In the genomic region with DNA sequence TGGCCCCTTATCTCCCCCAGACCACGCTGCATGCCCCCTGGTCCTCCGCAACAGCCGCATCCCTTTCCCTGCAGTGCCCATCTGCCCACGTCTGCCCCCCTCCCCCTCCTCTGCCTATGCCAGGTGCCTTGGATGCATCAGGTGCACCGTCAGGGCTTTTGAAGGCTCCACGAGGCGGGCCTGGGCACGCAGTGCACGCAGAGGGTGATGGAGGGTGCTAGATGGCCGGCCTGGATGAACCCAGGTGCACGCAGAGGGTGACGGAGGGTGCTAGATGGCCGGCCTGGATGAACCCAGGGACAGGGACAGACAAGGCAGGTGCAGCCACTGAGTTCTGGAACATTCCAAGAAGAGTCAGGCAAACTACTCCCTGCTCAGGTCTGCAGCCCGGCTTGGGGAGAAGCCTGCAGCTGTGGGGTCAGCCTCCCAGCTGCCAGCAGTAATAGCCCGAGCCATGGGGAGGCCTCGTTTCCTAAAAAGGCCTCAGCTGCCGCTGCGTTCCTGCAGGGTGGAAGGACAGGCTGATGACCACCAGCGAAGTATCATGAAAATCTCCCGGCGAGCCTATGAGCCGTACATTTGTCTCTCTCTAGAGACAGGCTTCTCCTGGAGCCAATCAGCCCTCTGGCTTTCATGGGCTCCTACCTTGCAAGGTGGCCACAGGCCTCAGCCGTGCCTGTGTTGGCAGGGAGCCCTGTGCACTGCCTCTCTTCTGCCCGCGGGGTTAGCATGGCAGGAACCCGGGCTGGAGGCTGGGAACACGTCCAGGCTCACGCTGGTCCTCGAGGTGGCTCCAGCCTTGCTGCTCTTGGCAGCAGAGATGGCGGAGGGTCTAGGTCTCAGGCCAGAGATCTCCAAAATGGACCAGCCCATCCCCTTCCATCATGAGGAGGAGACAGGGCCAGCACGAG, we compare ENCODE assay signal across 16 cellular contexts. TPM values are rescaled to one million over a fixed set of nuclear protein-coding genes. Genes with fewer than 3 reads are reported as not detected.
DNase-seq lines count a peak whose midpoint lies in the region; ATAC-seq, FAIRE-seq and TF ChIP-seq lines count a peak whose summit lies in the region.
"Had no signal": no experiment of that assay in that cellular context is flagged by ENCODE, and none has a peak within 500 bp of the region (broad histone marks: within the 10 kb centered on the region; RNA-seq: fewer than 3 reads in every experiment).

No MANE protein-coding gene starts in this region.

- no peak overlapping the region for H2AK5ac ChIP-seq in H1 (ENCODE audit: low read depth, low read length)

- H3K18ac ChIP-seq in H1 (ENCODE audit: extremely low read depth, low read length), result peak overlapping the region; percentile 20; the same call in 1 of the 2 replicates

- H3F3A ChIP-seq in Loucy (ENCODE audit: low read depth), result peaks cover 8% of the 10 kb centered on the region; the same call in 1 of the 2 replicates

- TF ChIP-seq RAD21 in H1 (IDR thresholded peaks at IDR 0.05 in 1 of 2, conservative IDR thresholded peaks at IDR 0.05 in 1 of 2; ENCODE audit: low read depth in 2 of 2, low read length in 2 of 2), result no peak; a peak in 1 of 4 replicates

- peak overlapping the region; percentile 12 for H3K9ac ChIP-seq in Loucy (ENCODE audit: low read depth, low read length, poor library complexity, severe bottlenecking)
- H3K9ac ChIP-seq in H1 (replicated peaks in 1 of 4; ENCODE audit: extremely low read depth in 1 of 4, low read depth in 3 of 4, low read length in 3 of 4), result no peak overlapping the region

- H3K36me3 ChIP-seq in Loucy (ENCODE audit: insufficient read depth, low read length) (no peaks in the 10 kb centered on the region), H1 (ENCODE audit: control insufficient read depth in 2 of 4, insufficient read depth in 4 of 4, low read length in 3 of 4) (no peaks in the 10 kb centered on the region)
- H3K36me3 ChIP-seq: thyroid gland had no signal

- H3K4me3 ChIP-seq in Loucy (ENCODE audit: low read length, poor library complexity, severe bottlenecking), result no peak overlapping the region
- H3K4me3 ChIP-seq in H1 (ENCODE audit: extremely low read depth in 1 of 4, insufficient read depth in 2 of 4, low read depth in 3 of 4, low read length in 4 of 4), result no peak overlapping the region
- H3K4me3 ChIP-seq: thyroid gland had no signal

- peaks cover 37% of the 10 kb centered on the region for H3K4me1 ChIP-seq in Loucy (ENCODE audit: insufficient read depth, low read length, poor library complexity, severe bottlenecking)
- H3K4me1 ChIP-seq in H1 (replicated peaks in 1 of 4; ENCODE audit: control insufficient read depth in 3 of 4, insufficient read depth in 4 of 4, low read length in 3 of 4), result peaks cover 0 to 11% (median 5%) of the 10 kb centered on the region in 4 experiments; a peak in 5 of 7 replicates
- H3K4me1 ChIP-seq: thyroid gland had no signal

- H4K91ac ChIP-seq in H1 (replicated peaks; ENCODE audit: insufficient read length, low read length), result no peak overlapping the region

- H3K79me1 ChIP-seq in H1 (ENCODE audit: low read depth, low read length), result no peaks in the 10 kb centered on the region

- in situ Hi-C loops in ACHN (cut with HindIII; ENCODE audit: low pct_ligation_motif_present, low pct_unique_long_range_greater_than_20kb, low sequenced_read_pairs), result no loop called here

- no peak overlapping the region for H4K5ac ChIP-seq in H1 (ENCODE audit: insufficient read length, low read depth, low read length)

- no peak overlapping the region for H3K27ac ChIP-seq in H1 (ENCODE audit: low read depth, low read length)
- H3K27ac ChIP-seq: thyroid gland had no signal

- DNase-seq in activated effector memory CD4-positive, alpha-beta T cell treated with anti-CD3 and anti-CD28 coated beads, Interleukin-2, amount 50 U/mL, for 16 hours, result peak; percentile 57
- no peak for DNase-seq in activated effector memory CD4-positive, alpha-beta T cell treated with Interleukin-2 at 50 U/mL for 16 hours
- DNase-seq in H1 (ENCODE audit: low read depth in 1 of 2, low spot score in 2 of 2) (no peak), sciatic nerve (ENCODE audit: low spot score) (peak; percentile 42), NCI-H82 (lab: John Stamatoyannopoulos, UW) (no peak), ACHN (no peak)
- DNase-seq in activated CD4-positive, alpha-beta T cell treated with anti-CD3 and anti-CD28 coated beads for 4 hours, result no peak
- DNase-seq: activated naive CD4-positive, alpha-beta T cell treated with Interleukin-2 at 50 U/mL for 16 hours; DMS 273 treated with DMSO at 0.1 percent for 48 hours; MM.1S; stimulated activated CD4-positive, alpha-beta T cell treated with anti-CD3 and anti-CD28 coated beads, Interleukin-2, amount 100 ng/mL, for 48 hours had no signal

- no peak overlapping the region for H2BK12ac ChIP-seq in H1 (ENCODE audit: low read depth, low read length)

- no peaks in the 10 kb centered on the region for H3K9me2 ChIP-seq in Loucy (replicated peaks; ENCODE audit: low read depth, low read length)

- H4K20me1 ChIP-seq in Loucy (ENCODE audit: insufficient read depth, low read length, poor library complexity, severe bottlenecking) (no peaks in the 10 kb centered on the region), H1 (replicated peaks in 1 of 2; ENCODE audit: control insufficient read depth in 1 of 2, insufficient read depth in 2 of 2, low read length in 2 of 2) (no peaks in the 10 kb centered on the region)

- no peaks in the 10 kb centered on the region for H3K27me3 ChIP-seq in Loucy (ENCODE audit: insufficient read depth, low read length, poor library complexity, severe bottlenecking)
- 0 out of 7 replicates have a peak, but pooled peaks cover 0 to 3% (median 0%) of the 10 kb centered on the region in 4 experiments for H3K27me3 ChIP-seq in H1 (replicated peaks in 1 of 4; ENCODE audit: control insufficient read depth in 3 of 4, extremely low read depth in 1 of 4, insufficient read depth in 3 of 4, low read length in 3 of 4)
- H3K27me3 ChIP-seq: thyroid gland had no signal

- no peak overlapping the region for H2BK20ac ChIP-seq in H1 (ENCODE audit: low read length)

- no peak overlapping the region for H2AFZ ChIP-seq in Loucy (ENCODE audit: low read length)
- H2AFZ ChIP-seq in H1 (ENCODE audit: low read length), result no peak overlapping the region

- H3K4me2 ChIP-seq in Loucy (ENCODE audit: low read depth, low read length, poor library complexity, severe bottlenecking) (no peak overlapping the region), H1 (ENCODE audit: insufficient read depth in 1 of 2, low read depth in 2 of 2, low read length in 2 of 2) (no peak overlapping the region)

- intact Hi-C loops in sciatic nerve (cut with DNase I), result no loop called here

- 85% methylated on average over 29 of the region's 31 CpGs; no CpG with 5 or more reads in 1 of the 2 experiments for WGBS in H1 (ENCODE audit: extremely low coverage in 1 of 2, insufficient coverage in 1 of 2, insufficient read length in 1 of 2, insufficient replicate concordance in 2 of 2, low coverage in 1 of 2, low lambda C conversion rate in 2 of 2, missing lambda C conversion rate in 1 of 2), 2 experiments

- CTCF ChIA-PET in H1 (lab: Charles Lee; ENCODE audit: partially characterized antibody), result interaction anchor here (1.0 to 1.7 kb wide), 3 partner anchors 8 to 54 kb away, joined by 3 to 8 read pairs (median 4); no protein-coding TSS in a partner anchor

- no peak overlapping the region for H2BK15ac ChIP-seq in H1 (ENCODE audit: low read length)

- no peak for TF ChIP-seq CTCF in Loucy (conservative IDR thresholded peaks at IDR 0.05; ENCODE audit: low read length)
- no peak for TF ChIP-seq CTCF in H1 (IDR thresholded peaks at IDR 0.05; ENCODE audit: control extremely low read depth in 1 of 3, insufficient read depth in 1 of 3, low read depth in 1 of 3, low read length in 3 of 3)

- no peak for ATAC-seq in sciatic nerve

- no peak for TF ChIP-seq EP300 in H1 (IDR thresholded peaks at IDR 0.05; ENCODE audit: borderline replicate concordance in 1 of 2, low read depth in 2 of 2, low read length in 2 of 2)

- no peak overlapping the region for H2BK120ac ChIP-seq in H1 (replicated peaks; ENCODE audit: low read depth, low read length)

- no peaks in the 10 kb centered on the region for H3K23me2 ChIP-seq in H1 (ENCODE audit: low read depth, low read length)

- H3K14ac ChIP-seq in H1 (ENCODE audit: insufficient read length), result no peak overlapping the region

- H2BK5ac ChIP-seq in H1 (ENCODE audit: low read depth, low read length), result no peak overlapping the region

- H3K79me2 ChIP-seq in Loucy (ENCODE audit: insufficient read depth, low read length) (no peaks in the 10 kb centered on the region), H1 (ENCODE audit: control insufficient read depth in 1 of 2, insufficient read depth in 2 of 2, low read length in 2 of 2) (no peaks in the 10 kb centered on the region)

- POLR2A ChIA-PET in H1 (lab: Charles Lee; ENCODE audit: partially characterized antibody), result no interaction called here

- FAIRE-seq in H1 (lab: Jason Lieb, UNC), result no peak
- FAIRE-seq: TTC549 had no signal

- H3K4ac ChIP-seq in H1 (replicated peaks; ENCODE audit: insufficient read length, low read depth, low read length), result no peak overlapping the region

- no peak overlapping the region for H3K56ac ChIP-seq in H1 (replicated peaks; ENCODE audit: insufficient read length, low read depth, low read length)

- no peak overlapping the region for H3K23ac ChIP-seq in H1 (ENCODE audit: insufficient read length)

- H3K9me3 ChIP-seq in Loucy (ENCODE audit: insufficient read depth, low read depth, low read length), result no peaks in the 10 kb centered on the region
- H3K9me3 ChIP-seq in H1 (ENCODE audit: insufficient read depth in 2 of 2, low read depth in 1 of 2, low read length in 1 of 2), result no peaks in the 10 kb centered on the region
- H3K9me3 ChIP-seq: thyroid gland had no signal

- peak overlapping the region; percentile 15; the same call in 1 of the 2 replicates for H4K8ac ChIP-seq in H1 (ENCODE audit: extremely low read depth, insufficient read depth, low read length)

- TF ChIP-seq POLR2A in H1 (IDR thresholded peaks at IDR 0.05; ENCODE audit: control extremely low read depth in 1 of 2, low read depth in 2 of 2, low read length in 2 of 2), result no peak

RNA-seq across cellular contexts. Expression of a gene that starts 29.6 kb away (rescaled TPM):
- total RNA-seq in H1 (2021; fragmentation: NEBNext Ultra II Directional; extraction: Animal tissue kit (Norgen Biotek cat#: 25700)), result 0.75 and 0.89 TPM in 2 replicates
- 0.53 and 0.97 TPM in 2 replicates for polyA plus RNA-seq in H1 (2011; rRNA removed)
- polyA plus RNA-seq in H1 (2011; cell fraction: cytosol; rRNA removed), result 0.32 TPM
- polyA plus RNA-seq in H1 (2011; cell fraction: nucleus; rRNA removed), result 0.53 TPM
- 0.15 to 0.68 TPM (median 0.34 TPM) in 4 replicates for polyA plus RNA-seq in H1 (2012, experiment 1 of 2)
- 0.43 TPM for polyA plus RNA-seq in H1 (2012, experiment 2 of 2)
- polyA plus RNA-seq in H1 (2013, experiment 1 of 2), result 0.77 TPM
- 0.87 TPM for polyA plus RNA-seq in H1 (2013, experiment 2 of 2)
- 0.19 and 0.24 TPM in 2 replicates for polyA minus RNA-seq in H1 (2011; rRNA and poly(A)+ RNA removed)
- polyA minus RNA-seq in H1 (2011; cell fraction: cytosol; rRNA and poly(A)+ RNA removed), result not detected
- 0.20 TPM for polyA minus RNA-seq in H1 (2011; cell fraction: nucleus; rRNA and poly(A)+ RNA removed)
- total RNA-seq in sciatic nerve, result 0.09 TPM
- total RNA-seq: activated CD8-positive, alpha-beta memory T cell treated with anti-CD3 and anti-CD28 coated beads for 36 hours had no signal
- polyA plus RNA-seq: right cardiac atrium had no signal

RNA-seq across cellular contexts. Expression of a gene that starts 58.0 kb away (rescaled TPM):
- 16.8 and 18.7 TPM in 2 replicates for total RNA-seq in H1 (2021; fragmentation: NEBNext Ultra II Directional; extraction: Animal tissue kit (Norgen Biotek cat#: 25700))
- 15.0 and 16.7 TPM in 2 replicates for polyA plus RNA-seq in H1 (2011; rRNA removed)
- polyA plus RNA-seq in H1 (2011; cell fraction: cytosol; rRNA removed), result 16.9 TPM
- polyA plus RNA-seq in H1 (2011; cell fraction: nucleus; rRNA removed), result 15.2 TPM
- 12.4 to 15.8 TPM (median 14.1 TPM) in 4 replicates for polyA plus RNA-seq in H1 (2012, experiment 1 of 2)
- polyA plus RNA-seq in H1 (2012, experiment 2 of 2), result 12.8 TPM
- 12.5 TPM for polyA plus RNA-seq in H1 (2013, experiment 1 of 2)
- 13.0 TPM for polyA plus RNA-seq in H1 (2013, experiment 2 of 2)
- polyA minus RNA-seq in H1 (2011; rRNA and poly(A)+ RNA removed), result 9.2 and 10.4 TPM in 2 replicates
- polyA minus RNA-seq in H1 (2011; cell fraction: cytosol; rRNA and poly(A)+ RNA removed), result 7.4 TPM
- polyA minus RNA-seq in H1 (2011; cell fraction: nucleus; rRNA and poly(A)+ RNA removed), result 9.5 TPM
- total RNA-seq in sciatic nerve, result 10.4 TPM

Comparison
In these comparisons a context has a peak if more than half of its experiments do, and no peak if none do; other contexts are left out.
1. DNase-seq: peak in activated effector memory CD4-positive, alpha-beta T cell treated with anti-CD3 and anti-CD28 coated beads, Interleukin-2, amount 50 U/mL, for 16 hours (single experiment) and sciatic nerve (single experiment); none in activated effector memory CD4-positive, alpha-beta T cell treated with Interleukin-2 at 50 U/mL for 16 hours (single experiment), H1 (0 of 2), activated CD4-positive, alpha-beta T cell treated with anti-CD3 and anti-CD28 coated beads for 4 hours (0 of 2), NCI-H82 (single experiment) and ACHN (single experiment).